Comparison of ENCODE assay signal across 29 cellular contexts in genomic region chr7:35988105-35988504, GRCh38.
DNase-seq lines count a peak whose midpoint lies in the region; ATAC-seq and TF ChIP-seq lines count a peak whose summit lies in the region.
"Had no signal": no experiment of that assay in that cellular context is flagged by ENCODE, and none has a peak within 500 bp of the region (broad histone marks: within the 10 kb centered on the region; RNA-seq: fewer than 3 reads in every experiment).

No MANE protein-coding gene starts in this region.

- POLR2A ChIA-PET in CD8-positive, alpha-beta T cell (lab: Charles Lee), result no interaction called here

- no peaks in the 10 kb centered on the region for H3K27me3 ChIP-seq in parathyroid adenoma (ENCODE audit: control insufficient read depth, insufficient read depth, low read length)
- no peaks in the 10 kb centered on the region for H3K27me3 ChIP-seq in aorta (ENCODE audit: control insufficient read depth in 1 of 2, insufficient read depth in 2 of 2, low read length in 1 of 2)
- H3K27me3 ChIP-seq in CD8-positive, alpha-beta T cell (ENCODE audit: insufficient read depth, low read length), result no peaks in the 10 kb centered on the region
- H3K27me3 ChIP-seq: cardiac muscle cell, left lung, right atrium auricular region had no signal

- CTCF ChIA-PET in CD8-positive, alpha-beta T cell (lab: Charles Lee), result interaction anchor here (0.7 kb wide), 1 partner anchor 303 kb away, joined by 3 read pairs; no protein-coding TSS in a partner anchor

- WGBS in aorta, 2 donors, result 9 to 16% methylated on average over 5 of the region's 5 CpGs

- no peaks in the 10 kb centered on the region for H3K9me3 ChIP-seq in parathyroid adenoma (ENCODE audit: control insufficient read depth, low read length)
- H3K9me3 ChIP-seq in aorta (ENCODE audit: control insufficient read depth, low read length), result no peaks in the 10 kb centered on the region
- H3K9me3 ChIP-seq in CD8-positive, alpha-beta T cell (ENCODE audit: low read length), result no peaks in the 10 kb centered on the region
- H3K9me3 ChIP-seq: left lung, right atrium auricular region had no signal

- no peak overlapping the region for H3K27ac Mint-ChIP-seq in CD8-positive, alpha-beta T cell
- H3K27ac Mint-ChIP-seq: activated CD4-positive, alpha-beta T cell treated with anti-CD3 and anti-CD28 coated beads, Interleukin-2, amount 10 ng/mL, durations not matched to agents 7 days and 5 days; activated naive CD4-positive, alpha-beta T cell treated with anti-CD3 and anti-CD28 coated beads for 36 hours; immature natural killer cell had no signal

- H3K9me3 Mint-ChIP-seq in CD8-positive, alpha-beta T cell, result no peaks in the 10 kb centered on the region
- H3K9me3 Mint-ChIP-seq: activated CD4-positive, alpha-beta T cell treated with anti-CD3 and anti-CD28 coated beads, Interleukin-2, amount 10 ng/mL, durations not matched to agents 7 days and 5 days; activated naive CD4-positive, alpha-beta T cell treated with anti-CD3 and anti-CD28 coated beads for 36 hours; immature natural killer cell; naive B cell had no signal

- H3K4me2 ChIP-seq in parathyroid adenoma (ENCODE audit: low read length), result no peak overlapping the region

- no peak for TF ChIP-seq CTCF in epithelial cell of esophagus (IDR thresholded peaks at IDR 0.05; ENCODE audit: insufficient read depth, low read depth, low read length, missing control alignments)
- TF ChIP-seq CTCF in parathyroid adenoma (IDR thresholded peaks at IDR 0.05), result no peak
- TF ChIP-seq CTCF in CD8-positive, alpha-beta T cell (IDR thresholded peaks at IDR 0.05), result no peak

- H3K4me1 ChIP-seq in parathyroid adenoma (peaks cover 8% of the 10 kb centered on the region), aorta (ENCODE audit: control insufficient read depth in 1 of 2, insufficient read depth in 2 of 2, low read length in 2 of 2) (peaks cover 3 to 4% of the 10 kb centered on the region in 2 donors)
- no peaks in the 10 kb centered on the region for H3K4me1 ChIP-seq in CD8-positive, alpha-beta T cell (ENCODE audit: insufficient read depth, low read length)
- H3K4me1 ChIP-seq: left lung, right atrium auricular region had no signal

- intact Hi-C loops in aorta (cut with DNase I), result loop anchor here (2.0 to 10.0 kb wide), 5 partner anchors 59 to 293 kb away; partner anchors contain the start of genes EEPD1 (in 1 of the 2) and HERPUD2 (in 1 of the 2)
- intact Hi-C loops in CD8-positive, alpha-beta T cell (cut with DNase I, micrococcal nuclease), result no loop called here

- H2AFZ ChIP-seq in parathyroid adenoma, result peak overlapping the region; percentile 23

- no peak overlapping the region for H3K4me3 Mint-ChIP-seq in CD8-positive, alpha-beta T cell
- H3K4me3 Mint-ChIP-seq: activated CD4-positive, alpha-beta T cell treated with anti-CD3 and anti-CD28 coated beads, Interleukin-2, amount 10 ng/mL, durations not matched to agents 7 days and 5 days; activated naive CD4-positive, alpha-beta T cell treated with anti-CD3 and anti-CD28 coated beads for 36 hours; immature natural killer cell; naive B cell had no signal

- H3K36me3 ChIP-seq in parathyroid adenoma (ENCODE audit: control insufficient read depth, insufficient read depth, low read length) (no peaks in the 10 kb centered on the region), aorta (ENCODE audit: control insufficient read depth in 1 of 2, insufficient read depth in 2 of 2, low read length in 1 of 2) (no peaks in the 10 kb centered on the region)
- no peaks in the 10 kb centered on the region for H3K36me3 ChIP-seq in CD8-positive, alpha-beta T cell (ENCODE audit: insufficient read depth, low read length)
- H3K36me3 ChIP-seq: cardiac muscle cell, left lung, right atrium auricular region had no signal

- H3K4me3 ChIP-seq in epithelial cell of esophagus (ENCODE audit: low read length), result no peak overlapping the region
- H3K4me3 ChIP-seq in parathyroid adenoma (ENCODE audit: low read depth, low read length), result no peak overlapping the region
- no peak overlapping the region for H3K4me3 ChIP-seq in aorta (ENCODE audit: low read length in 2 of 2)
- H3K4me3 ChIP-seq in CD8-positive, alpha-beta T cell (ENCODE audit: low read depth, low read length), result no peak overlapping the region
- H3K4me3 ChIP-seq: cardiac muscle cell, left lung, right atrium auricular region had no signal

- H3K9ac ChIP-seq in parathyroid adenoma, result no peak overlapping the region

- no peaks in the 10 kb centered on the region for H3K4me1 Mint-ChIP-seq in CD8-positive, alpha-beta T cell (ENCODE audit: low read depth)
- H3K4me1 Mint-ChIP-seq: activated CD4-positive, alpha-beta T cell treated with anti-CD3 and anti-CD28 coated beads, Interleukin-2, amount 10 ng/mL, durations not matched to agents 7 days and 5 days; naive B cell had no signal

- no peaks in the 10 kb centered on the region for H3K79me2 ChIP-seq in parathyroid adenoma

- no peaks in the 10 kb centered on the region for H3K36me3 Mint-ChIP-seq in CD8-positive, alpha-beta T cell
- H3K36me3 Mint-ChIP-seq: immature natural killer cell, naive B cell had no signal

- H3K27ac ChIP-seq in parathyroid adenoma, result no peak overlapping the region
- peak overlapping the region; percentile 69 to 83 for H3K27ac ChIP-seq in aorta (ENCODE audit: low read depth in 1 of 2, low read length in 2 of 2)
- no peak overlapping the region for H3K27ac ChIP-seq in CD8-positive, alpha-beta T cell (ENCODE audit: low read depth, low read length)
- H3K27ac ChIP-seq: 22Rv1, cardiac muscle cell, left lung, right atrium auricular region had no signal

- no peaks in the 10 kb centered on the region for H3K27me3 Mint-ChIP-seq in CD8-positive, alpha-beta T cell (ENCODE audit: low read depth)
- H3K27me3 Mint-ChIP-seq: activated CD4-positive, alpha-beta T cell treated with anti-CD3 and anti-CD28 coated beads, Interleukin-2, amount 10 ng/mL, durations not matched to agents 7 days and 5 days had no signal

- ATAC-seq in aorta (ENCODE audit: low FRiP score) (no peak), GM18511 (IDR thresholded peaks at IDR 0.05; ENCODE audit: unreplicated experiment) (no peak)
- ATAC-seq in CD8-positive, alpha-beta T cell, result no peak
- ATAC-seq: HCT116, left lung had no signal

- DNase-seq in DMS53 (lab: John Stamatoyannopoulos, UW) (peak; percentile 32), DMS53 treated with DMSO at 0.1 percent for 48 hours (lab: John Stamatoyannopoulos, UW; ENCODE audit: unreplicated experiment) (no peak), epithelial cell of esophagus (ENCODE audit: low read depth) (peak; percentile 56), aorta (no peak), NCI-H748 treated with DMSO at 0.1 percent for 48 hours (lab: John Stamatoyannopoulos, UW) (no peak)
- no peak for DNase-seq in CD8-positive, alpha-beta T cell
- DNase-seq: activated CD4-positive, alpha-beta T cell treated with anti-CD3 and anti-CD28 coated beads, Interleukin-2, amount 10 ng/mL, durations not matched to agents 7 days and 5 days; activated naive CD4-positive, alpha-beta T cell treated with anti-CD3 and anti-CD28 coated beads for 36 hours; Calu3; cortex of kidney; hypothalamus; immature natural killer cell; left lung; MV-4-11; naive B cell; NCI-H1694; NCI-H510A; NK-92 treated with Interleukin-12 subunit alpha and Interleukin-12 subunit beta, amount 100 ng/mL, for 24 hours; nucleus accumbens; SIG-M5; stimulated activated CD4-positive, alpha-beta T cell treated with anti-CD3 and anti-CD28 coated beads, Interleukin-12 subunit alpha, Interleukin-12 subunit beta, amount 100 ng/mL, for 4 hours; stimulated activated CD4-positive, alpha-beta T cell treated with anti-CD3 and anti-CD28 coated beads, Interleukin-4, amount 100 ng/mL, for 1 hour; substantia nigra had no signal

Comparison
In these comparisons a context has a peak if more than half of its experiments do, and no peak if none do; other contexts are left out.
1. DNase-seq: peak in DMS53 (single experiment) and epithelial cell of esophagus (single experiment); none in DMS53 treated with DMSO at 0.1 percent for 48 hours (single experiment), aorta (0 of 2), NCI-H748 treated with DMSO at 0.1 percent for 48 hours (single experiment) and CD8-positive, alpha-beta T cell (0 of 7).
2. H3K27ac ChIP-seq: peak in aorta (2 of 2); none in parathyroid adenoma (single experiment) and CD8-positive, alpha-beta T cell (single experiment).
3. intact Hi-C loops: an anchor here in aorta (2.0 to 10.0 kb wide); none called in CD8-positive, alpha-beta T cell.